ENCODE assay signal across 11 cellular contexts in the genomic region with DNA sequence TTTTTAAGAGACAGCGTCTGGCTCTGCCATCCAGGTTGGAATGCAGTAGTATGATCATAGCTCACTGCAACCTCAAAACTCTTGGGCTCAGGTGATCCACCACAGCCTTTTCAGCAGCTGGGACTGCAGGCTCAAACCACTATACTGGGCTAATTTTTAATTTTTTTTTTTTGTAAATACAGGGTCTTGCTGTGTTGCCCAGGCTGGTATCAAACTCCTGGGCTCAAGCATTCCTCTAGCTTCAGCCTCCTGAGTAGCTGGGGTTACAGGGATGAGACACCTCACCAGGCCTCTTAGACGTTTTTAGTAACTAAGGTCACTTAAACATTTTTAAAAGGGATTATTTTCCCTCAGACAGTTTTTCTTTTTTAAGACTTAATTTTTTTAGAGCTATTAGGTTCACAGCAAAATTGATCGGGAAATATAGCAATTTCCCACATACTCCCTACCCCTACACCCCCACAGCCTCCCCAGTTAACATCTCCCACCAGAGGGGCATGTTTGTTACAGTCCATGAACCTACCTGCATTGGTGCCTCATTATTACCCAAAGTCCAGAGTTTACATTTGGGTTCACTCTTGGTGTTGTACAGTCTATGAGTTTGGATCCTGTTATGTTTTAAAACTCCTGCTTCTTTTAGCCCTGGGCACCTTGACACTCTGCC. TPM values are rescaled to one million over a fixed set of nuclear protein-coding genes. Genes with fewer than 3 reads are reported as not detected.
DNase-seq lines count a peak whose midpoint lies in the region; ATAC-seq and TF ChIP-seq lines count a peak whose summit lies in the region.
"Had no signal": no experiment of that assay in that cellular context is flagged by ENCODE, and none has a peak within 500 bp of the region (broad histone marks: within the 10 kb centered on the region; RNA-seq: fewer than 3 reads in every experiment).

No MANE protein-coding gene starts in this region.

- DNase-seq in activated naive CD4-positive, alpha-beta T cell (lab: John Stamatoyannopoulos, UW): no peak
- no peak for DNase-seq in activated naive CD8-positive, alpha-beta T cell treated with anti-CD3 and anti-CD28 coated beads for 36 hours
- DNase-seq in mesendoderm: no peak
- no peak for DNase-seq in upper lobe of right lung
- DNase-seq: activated gamma-delta T cell, erythroblast had no signal

- no CpG with 5 or more reads among the region's 3 CpGs for WGBS in mesendoderm (ENCODE audit: extremely low coverage, insufficient coverage, low lambda C conversion rate)

- peak overlapping the region; percentile 35 for H3K18ac ChIP-seq in mesendoderm (ENCODE audit: low read length)

- intact Hi-C loops in upper lobe of right lung (cut with DNase I): loop anchor here (5.0 kb wide), 1 partner anchor 33 kb away; no protein-coding TSS in a partner anchor

- no peaks in the 10 kb centered on the region for H3K36me3 ChIP-seq in mesendoderm (ENCODE audit: control insufficient read depth, insufficient read depth, low read length)
- no peaks in the 10 kb centered on the region for H3K36me3 ChIP-seq in upper lobe of right lung

- no peaks in the 10 kb centered on the region for H3K9me3 ChIP-seq in upper lobe of right lung

- no peak overlapping the region for H3K4ac ChIP-seq in mesendoderm (ENCODE audit: low read depth, low read length)

- H2BK15ac ChIP-seq in mesendoderm (replicated peaks; ENCODE audit: low read depth): no peak overlapping the region

- no peaks in the 10 kb centered on the region for H3K27me3 ChIP-seq in mesendoderm (ENCODE audit: insufficient read depth, low read length, poor library complexity)
- no peaks in the 10 kb centered on the region for H3K27me3 ChIP-seq in upper lobe of right lung

- ATAC-seq in upper lobe of right lung: no peak
- no peak for ATAC-seq in HG03460 (IDR thresholded peaks at IDR 0.05; ENCODE audit: unreplicated experiment)
- ATAC-seq in esophagus mucosa: no peak
- no peak for ATAC-seq in HG03378 (IDR thresholded peaks at IDR 0.05; ENCODE audit: unreplicated experiment)

- H3K36me3 Mint-ChIP-seq in activated naive CD4-positive, alpha-beta T cell treated with anti-CD3 and anti-CD28 coated beads, Interleukin-2, amount 50 U/mL, for 24 hours: peaks cover 10% of the 10 kb centered on the region
- peaks cover 29% of the 10 kb centered on the region for H3K36me3 Mint-ChIP-seq in activated naive CD8-positive, alpha-beta T cell treated with anti-CD3 and anti-CD28 coated beads for 36 hours

- H3K27ac ChIP-seq in mesendoderm (ENCODE audit: low read depth, low read length): no peak overlapping the region
- H3K27ac ChIP-seq in upper lobe of right lung: no peak overlapping the region

- peaks cover 71% of the 10 kb centered on the region for H3K4me1 Mint-ChIP-seq in activated naive CD4-positive, alpha-beta T cell treated with anti-CD3 and anti-CD28 coated beads, Interleukin-2, amount 50 U/mL, for 24 hours
- H3K4me1 Mint-ChIP-seq in activated naive CD8-positive, alpha-beta T cell treated with anti-CD3 and anti-CD28 coated beads for 36 hours: peaks cover 48% of the 10 kb centered on the region

- H3K4me3 ChIP-seq in mesendoderm (ENCODE audit: low read length) (no peak overlapping the region), upper lobe of right lung (peak overlapping the region; percentile 64)

- no peak overlapping the region for H2BK120ac ChIP-seq in mesendoderm (ENCODE audit: low read depth, low read length)

- no peak overlapping the region for H2BK5ac ChIP-seq in mesendoderm (ENCODE audit: low read length)

- H3K9ac ChIP-seq in mesendoderm (ENCODE audit: low read length): peak overlapping the region; percentile 95

- no peak overlapping the region for H4K8ac ChIP-seq in mesendoderm (ENCODE audit: low read depth, low read length)

- H3K27ac Mint-ChIP-seq in activated naive CD4-positive, alpha-beta T cell treated with anti-CD3 and anti-CD28 coated beads, Interleukin-2, amount 50 U/mL, for 24 hours: peak overlapping the region; percentile 72
- peak overlapping the region; percentile 71 for H3K27ac Mint-ChIP-seq in activated naive CD8-positive, alpha-beta T cell treated with anti-CD3 and anti-CD28 coated beads for 36 hours

- peaks cover 77% of the 10 kb centered on the region for H3K79me2 ChIP-seq in mesendoderm (ENCODE audit: control insufficient read depth, insufficient read depth, low read length)

- peak overlapping the region; percentile 73 for H3K4me2 ChIP-seq in mesendoderm (ENCODE audit: low read length)

- peak overlapping the region; percentile 96 for H3K4me3 Mint-ChIP-seq in activated naive CD4-positive, alpha-beta T cell treated with anti-CD3 and anti-CD28 coated beads, Interleukin-2, amount 50 U/mL, for 24 hours
- peak overlapping the region; percentile 42 for H3K4me3 Mint-ChIP-seq in activated naive CD8-positive, alpha-beta T cell treated with anti-CD3 and anti-CD28 coated beads for 36 hours

- H3K9me3 Mint-ChIP-seq in activated naive CD4-positive, alpha-beta T cell treated with anti-CD3 and anti-CD28 coated beads, Interleukin-2, amount 50 U/mL, for 24 hours: no peaks in the 10 kb centered on the region
- peaks cover 3% of the 10 kb centered on the region for H3K9me3 Mint-ChIP-seq in activated naive CD8-positive, alpha-beta T cell treated with anti-CD3 and anti-CD28 coated beads for 36 hours

- no peak overlapping the region for H4K5ac ChIP-seq in mesendoderm (ENCODE audit: low read length)

- H3K23ac ChIP-seq in mesendoderm (ENCODE audit: low read length): no peak overlapping the region

- H3K4me1 ChIP-seq in mesendoderm (ENCODE audit: control insufficient read depth, low read depth, low read length) (peaks cover 22% of the 10 kb centered on the region), upper lobe of right lung (peaks cover 44% of the 10 kb centered on the region)

- no peaks in the 10 kb centered on the region for H3K27me3 Mint-ChIP-seq in activated naive CD4-positive, alpha-beta T cell treated with anti-CD3 and anti-CD28 coated beads, Interleukin-2, amount 50 U/mL, for 24 hours
- no peaks in the 10 kb centered on the region for H3K27me3 Mint-ChIP-seq in activated naive CD8-positive, alpha-beta T cell treated with anti-CD3 and anti-CD28 coated beads for 36 hours

- H2AK5ac ChIP-seq in mesendoderm (ENCODE audit: low read length): no peak overlapping the region

- peak overlapping the region; percentile 83 for H3K56ac ChIP-seq in mesendoderm (ENCODE audit: low read length)

- TF ChIP-seq CTCF in upper lobe of right lung (IDR thresholded peaks at IDR 0.05): no peak

- peaks cover 25% of the 10 kb centered on the region for H3K79me1 ChIP-seq in mesendoderm (ENCODE audit: low read length)

RNA-seq across cellular contexts. Expression of gene BCR, which starts 3.9 kb away (rescaled TPM):
- 10 to 100 TPM; 28.3 to 32.0 TPM for total RNA-seq in activated naive CD8-positive, alpha-beta T cell treated with anti-CD3 and anti-CD28 coated beads for 36 hours
- 26.5 TPM for polyA plus RNA-seq in mesendoderm (2013, experiment 1 of 2)
- 26.2 TPM for polyA plus RNA-seq in mesendoderm (2013, experiment 2 of 2)
- total RNA-seq in upper lobe of right lung (78.3 TPM), esophagus mucosa (39.7 TPM)

RNA-seq across cellular contexts. Expression of gene RAB36, which starts 39.0 kb away (rescaled TPM):
- 1 to 10 TPM in 1 of 2 experiments, under 1 TPM in 1; 0.90 to 1.0 TPM for total RNA-seq in activated naive CD8-positive, alpha-beta T cell treated with anti-CD3 and anti-CD28 coated beads for 36 hours
- 0.67 TPM for polyA plus RNA-seq in mesendoderm (2013, experiment 1 of 2)
- 0.64 TPM for polyA plus RNA-seq in mesendoderm (2013, experiment 2 of 2)
- total RNA-seq in upper lobe of right lung (3.8 TPM), esophagus mucosa (4.1 TPM)

RNA-seq across cellular contexts. Expression of gene RSPH14, which starts 42.4 kb away (rescaled TPM):
- under 1 TPM in 1 of 2 experiments, not detected in 1; 0.48 TPM for total RNA-seq in activated naive CD8-positive, alpha-beta T cell treated with anti-CD3 and anti-CD28 coated beads for 36 hours
- polyA plus RNA-seq in mesendoderm (2013, experiment 1 of 2): 0.20 TPM
- polyA plus RNA-seq in mesendoderm (2013, experiment 2 of 2): 0.20 TPM
- total RNA-seq in upper lobe of right lung (not detected), esophagus mucosa (not detected)
- total RNA-seq: H4 had no signal
